19 cellular contexts compared by ENCODE assay signal in the genomic region with DNA sequence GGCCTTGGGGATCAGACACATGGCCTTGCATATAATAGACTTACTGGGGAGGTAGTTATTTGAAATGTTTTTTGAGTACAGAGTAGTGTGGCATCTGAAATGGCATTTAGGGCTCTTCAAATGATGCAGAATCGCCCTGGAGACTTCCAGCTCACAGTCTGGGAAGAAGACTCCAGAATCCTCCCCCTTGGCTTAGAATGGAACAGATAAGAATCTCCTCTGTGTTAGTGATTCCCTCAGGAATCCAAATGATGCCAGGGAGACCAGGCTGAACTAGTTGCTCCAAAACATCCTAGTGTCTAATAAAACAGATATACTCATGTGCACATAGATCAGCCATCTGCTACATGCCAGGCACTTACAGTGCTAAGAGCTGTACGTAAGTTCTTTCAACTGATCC.
"Had no signal": no experiment of that assay in that cellular context is flagged by ENCODE, and none has a peak within 500 bp of the region (broad histone marks: within the 10 kb centered on the region; RNA-seq: fewer than 3 reads in every experiment).

No MANE protein-coding gene starts in this region.

- ATAC-seq: activated CD4-positive, CD25-positive, alpha-beta regulatory T cell treated with anti-CD3 and anti-CD28 coated beads, Interleukin-2, amount 50 U/mL, for 24 hours; activated CD8-positive, alpha-beta T cell treated with anti-CD3 and anti-CD28 coated beads for 36 hours; activated naive CD4-positive, alpha-beta T cell treated with anti-CD3 and anti-CD28 coated beads, Interleukin-2, amount 50 U/mL, for 72 hours; activated naive CD8-positive, alpha-beta T cell treated with anti-CD3 and anti-CD28 coated beads, Interleukin-2, amount 50 U/mL, for 24 hours; body of pancreas had no signal

- H3K9me3 ChIP-seq: body of pancreas, Peyer's patch had no signal

- H3K4me3 ChIP-seq: ascending aorta, body of pancreas, coronary artery, Peyer's patch, SK-N-MC had no signal

- H3K27me3 ChIP-seq: ascending aorta, body of pancreas, Peyer's patch had no signal

- H3K27ac ChIP-seq: ascending aorta, body of pancreas, coronary artery, Peyer's patch, SK-N-MC had no signal

- DNase-seq: activated CD4-positive, alpha-beta T cell treated with anti-CD3 and anti-CD28 coated beads for 4 hours; activated CD8-positive, alpha-beta T cell treated with anti-CD3 and anti-CD28 coated beads for 36 hours; activated effector memory CD4-positive, alpha-beta T cell treated with Interleukin-2 at 50 U/mL for 16 hours; activated naive CD4-positive, alpha-beta T cell treated with Interleukin-2 at 50 U/mL for 16 hours; activated naive CD8-positive, alpha-beta T cell treated with anti-CD3 and anti-CD28 coated beads, Interleukin-2, amount 50 U/mL, for 24 hours; activated T-cell treated with anti-CD3 and anti-CD28 coated beads, Interleukin-2, amount 50 U/mL, for 24 hours; amniotic stem cell; body of pancreas; central memory CD4-positive, alpha-beta T cell; NCI-H1930; NCI-H524; Peyer's patch; SIG-M5; SW 1271 had no signal

- H3K4me1 ChIP-seq: ascending aorta, body of pancreas, Peyer's patch had no signal
